Comparison of ENCODE assay signal across 7 cellular contexts in genomic region chr2:171347158-171347557, GRCh38.
DNase-seq lines count a peak whose midpoint lies in the region; ATAC-seq and TF ChIP-seq lines count a peak whose summit lies in the region.

No MANE protein-coding gene starts in this region.

- intact Hi-C loops in right lobe of liver (cut with DNase I) = no loop called here

- H3K27ac ChIP-seq in brain microvascular endothelial cell (peak overlapping the region; percentile 14), skeletal muscle tissue (ENCODE audit: low read depth, low read length) (peak overlapping the region; percentile 77), right lobe of liver (no peak overlapping the region)

- no peak overlapping the region for H3K4me3 ChIP-seq in brain microvascular endothelial cell (ENCODE audit: low read depth, low read length)
- no peak overlapping the region for H3K4me3 ChIP-seq in skeletal muscle tissue (ENCODE audit: low read length in 3 of 3)
- no peak overlapping the region for H3K4me3 ChIP-seq in right lobe of liver

- H3K4me1 ChIP-seq in skeletal muscle tissue (ENCODE audit: control insufficient read depth in 3 of 3, insufficient read depth in 3 of 3, low read length in 3 of 3) (peaks cover 11 to 16% (median 14%) of the 10 kb centered on the region in 3 donors), right lobe of liver (no peaks in the 10 kb centered on the region)

- TF ChIP-seq POLR2A in right lobe of liver (IDR thresholded peaks at IDR 0.05) = no peak

- H3K36me3 ChIP-seq in brain microvascular endothelial cell (replicated peaks) (no peaks in the 10 kb centered on the region), skeletal muscle tissue (ENCODE audit: control insufficient read depth in 3 of 3, insufficient read depth in 3 of 3, low read length in 3 of 3) (no peaks in the 10 kb centered on the region), right lobe of liver (no peaks in the 10 kb centered on the region)

- H3K9me3 ChIP-seq in skeletal muscle tissue (ENCODE audit: control insufficient read depth in 3 of 3, low read length in 3 of 3) = no peaks in the 10 kb centered on the region
- H3K9me3 ChIP-seq in right lobe of liver = no peaks in the 10 kb centered on the region

- in situ Hi-C loops in brain microvascular endothelial cell (cut with HindIII; ENCODE audit: low pct_ligation_motif_present, low sequenced_read_pairs) = no loop called here

- WGBS in right lobe of liver (ENCODE audit: insufficient coverage, low coverage, low lambda C conversion rate, missing lambda C conversion rate) = 35% methylated on average over 4 of the region's 4 CpGs

- peak; percentile 40 for TF ChIP-seq CTCF in brain microvascular endothelial cell (IDR thresholded peaks at IDR 0.05; ENCODE audit: low read depth, low read length, missing control alignments)
- TF ChIP-seq CTCF in right lobe of liver (IDR thresholded peaks at IDR 0.05) = no peak

- peak; percentile 49 for ATAC-seq in GM18870 (IDR thresholded peaks at IDR 0.05; ENCODE audit: unreplicated experiment)
- peak; percentile 65 for ATAC-seq in HG03066 (IDR thresholded peaks at IDR 0.05; ENCODE audit: low read depth, unreplicated experiment)
- ATAC-seq in right lobe of liver = no peak

- H3K9ac ChIP-seq in skeletal muscle tissue (ENCODE audit: low read depth in 1 of 3, low read length in 3 of 3) = peak overlapping the region in 1 of 3 donors; percentile 19

- H3K27me3 ChIP-seq in brain microvascular endothelial cell (replicated peaks) (no peaks in the 10 kb centered on the region), skeletal muscle tissue (ENCODE audit: control insufficient read depth in 3 of 3, insufficient read depth in 3 of 3, low read length in 3 of 3) (no peaks in the 10 kb centered on the region), right lobe of liver (no peaks in the 10 kb centered on the region)

- DNase-seq in brain microvascular endothelial cell = peak; percentile 26
- no peak for DNase-seq in NCI-H2107 (lab: John Stamatoyannopoulos, UW)
- DNase-seq in amniotic stem cell (lab: John Stamatoyannopoulos, UW) = no peak
- DNase-seq in right lobe of liver = no peak

Comparison
In these comparisons a context has a peak if more than half of its experiments do, and no peak if none do; other contexts are left out.
1. ATAC-seq: peak in GM18870 (single experiment) and HG03066 (single experiment); none in right lobe of liver (0 of 4).
2. H3K27ac ChIP-seq: peak in brain microvascular endothelial cell (single experiment) and skeletal muscle tissue (single experiment); none in right lobe of liver (0 of 3).